ENCODE assay signal across 22 cellular contexts in genomic region chr10:92761576-92761975, GRCh38.
A peak's percentile ranks its signal among the peaks of the same experiment; 100 is the strongest.
DNase-seq lines count a peak whose midpoint lies in the region; ATAC-seq and TF ChIP-seq lines count a peak whose summit lies in the region.
"Had no signal": no experiment of that assay in that cellular context is flagged by ENCODE, and none has a peak within 500 bp of the region (broad histone marks: within the 10 kb centered on the region; RNA-seq: fewer than 3 reads in every experiment).

No MANE protein-coding gene starts in this region.

- H3K4me2 ChIP-seq in fibroblast of lung (ENCODE audit: extremely low read depth, insufficient read depth, low read length), result no peak overlapping the region

- no peaks in the 10 kb centered on the region for H3K36me3 Mint-ChIP-seq in activated B cell treated with CpG ODN at 0.5 μM for 24 hours (ENCODE audit: low read depth)
- no peaks in the 10 kb centered on the region for H3K36me3 Mint-ChIP-seq in Caco-2 (ENCODE audit: insufficient read depth, unreplicated experiment)
- H3K36me3 Mint-ChIP-seq: immature natural killer cell had no signal

- no peak overlapping the region for H3K4me3 ChIP-seq in fibroblast of lung (replicated peaks in 1 of 4; ENCODE audit: control extremely low read depth in 1 of 4, insufficient read depth in 1 of 4, low read depth in 3 of 4, low read length in 4 of 4)
- no peak overlapping the region for H3K4me3 ChIP-seq in sigmoid colon
- H3K4me3 ChIP-seq in Caco-2 (ENCODE audit: low read depth, low read length), result no peak overlapping the region
- H3K4me3 ChIP-seq: adrenal gland, psoas muscle, upper lobe of right lung had no signal

- H3K27me3 Mint-ChIP-seq in activated B cell treated with CpG ODN at 0.5 μM for 24 hours (no peaks in the 10 kb centered on the region), Caco-2 (ENCODE audit: insufficient read depth, unreplicated experiment) (peaks cover 12% of the 10 kb centered on the region)

- no peak for TF ChIP-seq POLR2A in sigmoid colon (IDR thresholded peaks at IDR 0.05)

- intact Hi-C loops in activated B cell treated with CpG ODN at 0.5 μM for 24 hours (cut with micrococcal nuclease) (loop anchor here (2.0 kb wide), 1 partner anchor 15 kb away; no protein-coding TSS in a partner anchor), sigmoid colon (cut with DNase I) (loop anchor here (5.0 kb wide), 1 partner anchor 61 kb away; no protein-coding TSS in a partner anchor), Caco-2 (cut with micrococcal nuclease; ENCODE audit: unreplicated experiment) (no loop called here)

- no peaks in the 10 kb centered on the region for H4K20me1 ChIP-seq in fibroblast of lung (ENCODE audit: control insufficient read depth, extremely low read depth, insufficient read depth, low read length)

- CTCF ChIA-PET in activated B cell treated with CpG ODN at 0.5 μM for 24 hours (lab: Charles Lee), result no interaction called here
- CTCF ChIA-PET in Caco-2 (lab: Charles Lee), result no interaction called here

- no peak for ATAC-seq in activated B cell treated with CpG ODN at 0.5 μM for 24 hours (ENCODE audit: low read depth)
- ATAC-seq in HG03469 (IDR thresholded peaks at IDR 0.05; ENCODE audit: unreplicated experiment), result no peak
- ATAC-seq: PC-3, psoas muscle, upper lobe of right lung had no signal

- H3K9ac ChIP-seq in fibroblast of lung (ENCODE audit: insufficient read depth, low read length), result no peak overlapping the region

- peaks cover 57% of the 10 kb centered on the region for H3K4me1 Mint-ChIP-seq in activated B cell treated with CpG ODN at 0.5 μM for 24 hours
- H3K4me1 Mint-ChIP-seq in Caco-2 (ENCODE audit: low read depth, unreplicated experiment), result peaks cover 11% of the 10 kb centered on the region

- H3K27me3 ChIP-seq in fibroblast of lung (ENCODE audit: control insufficient read depth, insufficient read depth, low read length), result no peaks in the 10 kb centered on the region
- no peaks in the 10 kb centered on the region for H3K27me3 ChIP-seq in sigmoid colon
- no peaks in the 10 kb centered on the region for H3K27me3 ChIP-seq in Caco-2 (replicated peaks; ENCODE audit: control insufficient read depth, insufficient read depth, low read length)
- H3K27me3 ChIP-seq: adrenal gland, upper lobe of right lung had no signal

- H3K27ac ChIP-seq in fibroblast of lung (ENCODE audit: insufficient read depth, low read length) (no peak overlapping the region), sigmoid colon (peak overlapping the region in 3 of 4 donors; percentile 74 to 90 (median 78))
- H3K27ac ChIP-seq: psoas muscle, upper lobe of right lung had no signal

- 92 to 95% methylated on average over 4 of the region's 4 CpGs for WGBS in sigmoid colon, 2 donors

- peak; percentile 16 for DNase-seq in EL
- no peak for DNase-seq in activated B cell treated with CpG ODN at 0.5 μM for 24 hours
- DNase-seq in fibroblast of lung (ENCODE audit: low read depth in 2 of 2), result peak in 1 of 2 donors; percentile 21
- DNase-seq in sigmoid colon, result no peak
- DNase-seq in activated CD4-positive, alpha-beta T cell treated with anti-CD3 and anti-CD28 coated beads for 48 hours, result no peak
- DNase-seq in NCI-H1048 (lab: John Stamatoyannopoulos, UW), result no peak
- DNase-seq in Caco-2, result no peak
- DNase-seq: activated CD4-positive, alpha-beta T cell treated with anti-CD3 and anti-CD28 coated beads, Interleukin-2, amount 10 ng/mL, durations not matched to agents 7 days and 5 days; activated effector memory CD4-positive, alpha-beta T cell treated with anti-CD3 and anti-CD28 coated beads, Interleukin-2, amount 50 U/mL, for 16 hours; adrenal gland; Calu3; erythroblast; immature natural killer cell; NCI-H82; PC-3; psoas muscle; SHP77 treated with DMSO at 0.1 percent for 48 hours; small intestine; upper lobe of right lung had no signal

- TF ChIP-seq EP300 in sigmoid colon (IDR thresholded peaks at IDR 0.05), result no peak

- H2AFZ ChIP-seq in fibroblast of lung (ENCODE audit: low read length), result peak overlapping the region; percentile 10

- TF ChIP-seq CTCF in activated B cell treated with CpG ODN at 0.5 μM for 24 hours (IDR thresholded peaks at IDR 0.05), result no peak
- no peak for TF ChIP-seq CTCF in fibroblast of lung (conservative IDR thresholded peaks at IDR 0.05 in 1 of 2, IDR thresholded peaks at IDR 0.05 in 1 of 2; ENCODE audit: low read depth in 1 of 2, low read length in 2 of 2)
- TF ChIP-seq CTCF in sigmoid colon (IDR thresholded peaks at IDR 0.05), result no peak
- TF ChIP-seq CTCF in Caco-2 (IDR thresholded peaks at IDR 0.05; ENCODE audit: insufficient read depth in 1 of 2, low read depth in 1 of 2, low read length in 1 of 2, severe bottlenecking in 1 of 2, unreplicated experiment in 1 of 2), result no peak

- no peaks in the 10 kb centered on the region for H3K4me1 ChIP-seq in fibroblast of lung (ENCODE audit: control insufficient read depth, extremely low read depth, insufficient read depth, low read length)
- peaks cover 0 to 39% (median 37%) of the 10 kb centered on the region in 4 donors for H3K4me1 ChIP-seq in sigmoid colon
- H3K4me1 ChIP-seq in Caco-2, result peaks cover 9% of the 10 kb centered on the region

- no peaks in the 10 kb centered on the region for H3K79me2 ChIP-seq in fibroblast of lung (ENCODE audit: control insufficient read depth, insufficient read depth, low read length)

- H3K27ac Mint-ChIP-seq in activated B cell treated with CpG ODN at 0.5 μM for 24 hours (peak overlapping the region; percentile 46), Caco-2 (ENCODE audit: unreplicated experiment) (no peak overlapping the region)
- H3K27ac Mint-ChIP-seq: activated CD4-positive, alpha-beta T cell treated with anti-CD3 and anti-CD28 coated beads, Interleukin-2, amount 10 ng/mL, durations not matched to agents 7 days and 5 days; stimulated activated naive CD8-positive, alpha-beta T cell treated with anti-CD3 and anti-CD28 coated beads, Interleukin-15, Interleukin-2, amounts not matched to agents 100 ng/mL and 50 ng/mL, for 24 hours had no signal

- H3K9me3 ChIP-seq in fibroblast of lung (ENCODE audit: control insufficient read depth, insufficient read depth, low read depth, low read length), result no peaks in the 10 kb centered on the region
- H3K9me3 ChIP-seq in sigmoid colon, result no peaks in the 10 kb centered on the region
- H3K9me3 ChIP-seq in Caco-2, result no peaks in the 10 kb centered on the region
- H3K9me3 ChIP-seq: adrenal gland, psoas muscle, upper lobe of right lung had no signal

- H3K9me3 Mint-ChIP-seq in activated B cell treated with CpG ODN at 0.5 μM for 24 hours (no peaks in the 10 kb centered on the region), Caco-2 (ENCODE audit: unreplicated experiment) (no peaks in the 10 kb centered on the region)
- H3K9me3 Mint-ChIP-seq: activated CD4-positive, alpha-beta T cell treated with anti-CD3 and anti-CD28 coated beads, Interleukin-2, amount 10 ng/mL, durations not matched to agents 7 days and 5 days; immature natural killer cell; neural crest cell; stimulated activated naive CD8-positive, alpha-beta T cell treated with anti-CD3 and anti-CD28 coated beads, Interleukin-15, Interleukin-2, amounts not matched to agents 100 ng/mL and 50 ng/mL, for 24 hours had no signal

- BruUV-seq in Caco-2 (replicated peaks; lab: Mats Ljungman, UMichigan), result no TSS peak

- no peaks in the 10 kb centered on the region for H3K36me3 ChIP-seq in fibroblast of lung (ENCODE audit: control insufficient read depth, insufficient read depth, low read length)
- H3K36me3 ChIP-seq in sigmoid colon, result no peaks in the 10 kb centered on the region
- H3K36me3 ChIP-seq in Caco-2 (ENCODE audit: control insufficient read depth, insufficient read depth, low read length), result no peaks in the 10 kb centered on the region
- H3K36me3 ChIP-seq: adrenal gland, upper lobe of right lung had no signal

- H3K4me3 Mint-ChIP-seq in activated B cell treated with CpG ODN at 0.5 μM for 24 hours (no peak overlapping the region), Caco-2 (ENCODE audit: unreplicated experiment) (no peak overlapping the region)
- H3K4me3 Mint-ChIP-seq: activated CD4-positive, alpha-beta T cell treated with anti-CD3 and anti-CD28 coated beads, Interleukin-2, amount 10 ng/mL, durations not matched to agents 7 days and 5 days; immature natural killer cell; neural crest cell; stimulated activated naive CD8-positive, alpha-beta T cell treated with anti-CD3 and anti-CD28 coated beads, Interleukin-15, Interleukin-2, amounts not matched to agents 100 ng/mL and 50 ng/mL, for 24 hours had no signal

- POLR2A ChIA-PET in activated B cell treated with CpG ODN at 0.5 μM for 24 hours (lab: Charles Lee), result interaction anchor here (0.7 to 4.6 kb wide), 3 partner anchors 15 to 86 kb away, joined by 3 to 20 read pairs (median 4); partner anchors contain the start of genes EXOC6 and HHEX
- POLR2A ChIA-PET in Caco-2 (lab: Charles Lee), result no interaction called here
